Comparison of ENCODE assay signal across 29 cellular contexts in genomic region chr4:145933134-145933533, GRCh38. TPM values are rescaled to one million over a fixed set of nuclear protein-coding genes. Genes with fewer than 3 reads are reported as not detected.
DNase-seq lines count a peak whose midpoint lies in the region; ATAC-seq and TF ChIP-seq lines count a peak whose summit lies in the region.
"Had no signal": no experiment of that assay in that cellular context is flagged by ENCODE, and none has a peak within 500 bp of the region (broad histone marks: within the 10 kb centered on the region; RNA-seq: fewer than 3 reads in every experiment).

No MANE protein-coding gene starts in this region.

- no peaks in the 10 kb centered on the region for H4K20me1 ChIP-seq in mammary epithelial cell (ENCODE audit: insufficient read depth, low read length)

- H3K9me3 ChIP-seq in mammary epithelial cell (replicated peaks; ENCODE audit: insufficient read depth, low read length) = no peaks in the 10 kb centered on the region
- no peaks in the 10 kb centered on the region for H3K9me3 ChIP-seq in breast epithelium
- H3K9me3 ChIP-seq in aorta (ENCODE audit: control insufficient read depth, low read length) = no peaks in the 10 kb centered on the region
- H3K9me3 ChIP-seq: ascending aorta, heart right ventricle, thoracic aorta, vagina had no signal

- H3K4me1 ChIP-seq in mammary epithelial cell (ENCODE audit: insufficient read depth, low read length) = peaks cover 9% of the 10 kb centered on the region
- H3K4me1 ChIP-seq in breast epithelium = no peaks in the 10 kb centered on the region
- peaks cover 4 to 5% of the 10 kb centered on the region in 2 donors for H3K4me1 ChIP-seq in aorta (ENCODE audit: control insufficient read depth in 1 of 2, insufficient read depth in 2 of 2, low read length in 2 of 2)
- H3K4me1 ChIP-seq: neural progenitor cell had no signal

- H3K27ac ChIP-seq in mammary epithelial cell (ENCODE audit: insufficient read depth, low read depth, low read length) (no peak overlapping the region), breast epithelium (no peak overlapping the region), brain microvascular endothelial cell (no peak overlapping the region), aorta (ENCODE audit: low read depth in 1 of 2, low read length in 2 of 2) (no peak overlapping the region)
- H3K27ac ChIP-seq: 22Rv1, neural progenitor cell, thoracic aorta, vagina had no signal

- DNase-seq in mammary epithelial cell = peak; percentile 9
- no peak for DNase-seq in breast epithelium (ENCODE audit: low spot score in 2 of 2)
- peak; percentile 33 for DNase-seq in brain microvascular endothelial cell
- no peak for DNase-seq in mesothelial cell of epicardium (ENCODE audit: low spot score in 2 of 2, unreplicated experiment in 2 of 2)
- DNase-seq in C1 segment of cervical spinal cord (lab: John Stamatoyannopoulos, UW) = no peak
- no peak for DNase-seq in activated T-helper 2 cell treated with anti-CD3 and anti-CD28 coated beads, Interferon-gamma antibody, Interleukin-2, Interleukin-4, amounts not matched to agents 10 μg/mL and 5 μg/mL and 100 μg/mL, durations not matched to agents 14 hours and 24 hours and 36 hours (ENCODE audit: low spot score)
- no peak for DNase-seq in aorta
- DNase-seq: activated CD4-positive, alpha-beta memory T cell treated with anti-CD3 and anti-CD28 coated beads for 36 hours; activated CD4-positive, CD25-positive, alpha-beta regulatory T cell treated with anti-CD3 and anti-CD28 coated beads, Interleukin-2, amount 50 U/mL, for 72 hours; activated CD8-positive, alpha-beta memory T cell treated with anti-CD3 and anti-CD28 coated beads, Interleukin-2, amount 50 U/mL, for 48 hours; CD4-positive, alpha-beta T cell; heart right ventricle; kidney glomerular epithelial cell; NCI-H1417 treated with DMSO at 0.1 percent for 48 hours; NCI-H2081; NCI-H226; stimulated activated CD4-positive, alpha-beta T cell treated with anti-CD3 and anti-CD28 coated beads, Interleukin-15, amount 100 ng/mL, for 24 hours; stimulated activated naive CD8-positive, alpha-beta T cell treated with anti-CD3 and anti-CD28 coated beads, Interleukin-15, Interleukin-2, amounts not matched to agents 100 U/mL and 50 U/mL, for 24 hours had no signal

- H3K4me3 ChIP-seq in mammary epithelial cell (replicated peaks in 1 of 3; ENCODE audit: insufficient read depth in 1 of 3, low read depth in 2 of 3, low read length in 3 of 3) (no peak overlapping the region), breast epithelium (no peak overlapping the region), brain microvascular endothelial cell (ENCODE audit: low read depth, low read length) (no peak overlapping the region), aorta (ENCODE audit: low read length in 2 of 2) (no peak overlapping the region)
- H3K4me3 ChIP-seq: ascending aorta, heart right ventricle, K562, lung, neural progenitor cell, thoracic aorta, vagina had no signal

- H3K4me3 Mint-ChIP-seq in mesothelial cell of epicardium = no peak overlapping the region
- H3K4me3 Mint-ChIP-seq in activated T-helper 2 cell treated with anti-CD3 and anti-CD28 coated beads, Interferon-gamma antibody, Interleukin-2, Interleukin-4, amounts not matched to agents 10 μg/mL and 5 μg/mL and 100 μg/mL, durations not matched to agents 14 hours and 24 hours and 36 hours (ENCODE audit: low read depth) = no peak overlapping the region
- H3K4me3 Mint-ChIP-seq: activated CD4-positive, alpha-beta memory T cell treated with anti-CD3 and anti-CD28 coated beads for 36 hours; CD4-positive, alpha-beta T cell; neural progenitor cell; T-helper 1 cell treated with Interleukin-12 subunit alpha and Interleukin-12 subunit beta and Interleukin-4 antibody, amounts not matched to agents 30 μg/mL and 1 μg/mL, for 36 hours had no signal

- no peak overlapping the region for H2AFZ ChIP-seq in mammary epithelial cell (ENCODE audit: low read depth, low read length)
- H2AFZ ChIP-seq: neural progenitor cell had no signal

- H3K27me3 Mint-ChIP-seq in mesothelial cell of epicardium (ENCODE audit: low read depth) = no peaks in the 10 kb centered on the region
- no peaks in the 10 kb centered on the region for H3K27me3 Mint-ChIP-seq in activated T-helper 2 cell treated with anti-CD3 and anti-CD28 coated beads, Interferon-gamma antibody, Interleukin-2, Interleukin-4, amounts not matched to agents 10 μg/mL and 5 μg/mL and 100 μg/mL, durations not matched to agents 14 hours and 24 hours and 36 hours (ENCODE audit: low read depth)
- H3K27me3 Mint-ChIP-seq: activated CD4-positive, alpha-beta memory T cell treated with anti-CD3 and anti-CD28 coated beads for 36 hours; activated naive CD8-positive, alpha-beta T cell; CD4-positive, alpha-beta T cell had no signal

- peaks cover 66% of the 10 kb centered on the region for H3K4me1 Mint-ChIP-seq in mesothelial cell of epicardium
- peaks cover 46% of the 10 kb centered on the region for H3K4me1 Mint-ChIP-seq in activated T-helper 2 cell treated with anti-CD3 and anti-CD28 coated beads, Interferon-gamma antibody, Interleukin-2, Interleukin-4, amounts not matched to agents 10 μg/mL and 5 μg/mL and 100 μg/mL, durations not matched to agents 14 hours and 24 hours and 36 hours (ENCODE audit: low read depth)

- 65% methylated on average over 2 of the region's 2 CpGs for WGBS in mammary epithelial cell (ENCODE audit: low coverage, missing lambda C conversion rate)
- WGBS in aorta, 2 donors = 52 to 53% methylated on average over 2 of the region's 2 CpGs

- TF ChIP-seq POLR2A in breast epithelium (IDR thresholded peaks at IDR 0.05) = no peak

- CTCF ChIA-PET in mammary epithelial cell (lab: Charles Lee; ENCODE audit: low non-redundant PET) = no interaction called here

- ATAC-seq in aorta (ENCODE audit: low FRiP score) (no peak), GM18873 (IDR thresholded peaks at IDR 0.05; ENCODE audit: low FRiP score, unreplicated experiment) (no peak)
- ATAC-seq: heart right ventricle; K562; sciatic nerve; stimulated activated naive CD8-positive, alpha-beta T cell treated with anti-CD3 and anti-CD28 coated beads, Interleukin-15, Interleukin-2, amounts not matched to agents 100 U/mL and 50 U/mL, for 24 hours had no signal

- H3K36me3 ChIP-seq in mammary epithelial cell (ENCODE audit: insufficient read depth, low read length) = no peaks in the 10 kb centered on the region
- no peaks in the 10 kb centered on the region for H3K36me3 ChIP-seq in breast epithelium
- no peaks in the 10 kb centered on the region for H3K36me3 ChIP-seq in brain microvascular endothelial cell (replicated peaks)
- no peaks in the 10 kb centered on the region for H3K36me3 ChIP-seq in aorta (ENCODE audit: control insufficient read depth in 1 of 2, insufficient read depth in 2 of 2, low read length in 1 of 2)
- H3K36me3 ChIP-seq: ascending aorta, heart right ventricle, neural progenitor cell, thoracic aorta, vagina had no signal

- H3K36me3 Mint-ChIP-seq in mesothelial cell of epicardium = no peaks in the 10 kb centered on the region
- peaks cover 37% of the 10 kb centered on the region for H3K36me3 Mint-ChIP-seq in activated T-helper 2 cell treated with anti-CD3 and anti-CD28 coated beads, Interferon-gamma antibody, Interleukin-2, Interleukin-4, amounts not matched to agents 10 μg/mL and 5 μg/mL and 100 μg/mL, durations not matched to agents 14 hours and 24 hours and 36 hours (ENCODE audit: low read depth)

- no TSS peak for BruUV-seq in mammary epithelial cell (replicated peaks; lab: Mats Ljungman, UMichigan)

- intact Hi-C loops in mammary epithelial cell (cut with micrococcal nuclease) (loop anchor here (10.0 kb wide), 1 partner anchor 982 kb away; no protein-coding TSS in a partner anchor), breast epithelium (cut with DNase I; ENCODE audit: low total_unique reads) (no loop called here), aorta (cut with DNase I) (loop anchor here in 1 of 2 donors (5.0 to 10.0 kb wide), 2 partner anchors 41 to 88 kb away; no protein-coding TSS in a partner anchor)
- intact Hi-C loops in activated T-helper 2 cell treated with anti-CD3 and anti-CD28 coated beads, Interferon-gamma antibody, Interleukin-2, Interleukin-4, amounts not matched to agents 10 μg/mL and 5 μg/mL and 100 μg/mL, durations not matched to agents 14 hours and 24 hours and 36 hours (cut with micrococcal nuclease) = loop anchor here (10.0 kb wide), 1 partner anchor 838 kb away; the partner anchor contains the start of genes ABCE1 and ANAPC10

- H3K9me3 Mint-ChIP-seq in mesothelial cell of epicardium = no peaks in the 10 kb centered on the region
- no peaks in the 10 kb centered on the region for H3K9me3 Mint-ChIP-seq in activated T-helper 2 cell treated with anti-CD3 and anti-CD28 coated beads, Interferon-gamma antibody, Interleukin-2, Interleukin-4, amounts not matched to agents 10 μg/mL and 5 μg/mL and 100 μg/mL, durations not matched to agents 14 hours and 24 hours and 36 hours
- H3K9me3 Mint-ChIP-seq: activated CD4-positive, alpha-beta memory T cell treated with anti-CD3 and anti-CD28 coated beads for 36 hours; CD4-positive, alpha-beta T cell; neural progenitor cell; T-helper 1 cell treated with Interleukin-12 subunit alpha and Interleukin-12 subunit beta and Interleukin-4 antibody, amounts not matched to agents 30 μg/mL and 1 μg/mL, for 36 hours had no signal

- TF ChIP-seq CTCF in mammary epithelial cell (conservative IDR thresholded peaks at IDR 0.05 in 1 of 2, IDR thresholded peaks at IDR 0.05 in 1 of 2; ENCODE audit: extremely low read depth in 1 of 2, insufficient read depth in 1 of 2, low read depth in 1 of 2, low read length in 2 of 2) (no peak), breast epithelium (IDR thresholded peaks at IDR 0.05) (no peak), brain microvascular endothelial cell (IDR thresholded peaks at IDR 0.05; ENCODE audit: low read depth, low read length, missing control alignments) (no peak), mesothelial cell of epicardium (IDR thresholded peaks at IDR 0.05; ENCODE audit: unreplicated experiment) (no peak)

- dilution Hi-C loops in mammary epithelial cell (cut with HindIII; ENCODE audit: low sequenced_read_pairs) = no loop called here

- no peak overlapping the region for H3K9ac ChIP-seq in mammary epithelial cell (ENCODE audit: insufficient read depth, low read length)
- H3K9ac ChIP-seq: neural progenitor cell had no signal

- H3K27ac Mint-ChIP-seq in mesothelial cell of epicardium = peak overlapping the region; percentile 99
- H3K27ac Mint-ChIP-seq in activated T-helper 2 cell treated with anti-CD3 and anti-CD28 coated beads, Interferon-gamma antibody, Interleukin-2, Interleukin-4, amounts not matched to agents 10 μg/mL and 5 μg/mL and 100 μg/mL, durations not matched to agents 14 hours and 24 hours and 36 hours = no peak overlapping the region
- H3K27ac Mint-ChIP-seq: activated CD4-positive, alpha-beta memory T cell treated with anti-CD3 and anti-CD28 coated beads for 36 hours; CD4-positive, alpha-beta T cell; neural progenitor cell; T-helper 1 cell treated with Interleukin-12 subunit alpha and Interleukin-12 subunit beta and Interleukin-4 antibody, amounts not matched to agents 30 μg/mL and 1 μg/mL, for 36 hours had no signal

- no peaks in the 10 kb centered on the region for H3K27me3 ChIP-seq in mammary epithelial cell (ENCODE audit: insufficient read depth, low read length)
- no peaks in the 10 kb centered on the region for H3K27me3 ChIP-seq in breast epithelium
- H3K27me3 ChIP-seq in brain microvascular endothelial cell (replicated peaks) = no peaks in the 10 kb centered on the region
- no peaks in the 10 kb centered on the region for H3K27me3 ChIP-seq in aorta (ENCODE audit: control insufficient read depth in 1 of 2, insufficient read depth in 2 of 2, low read length in 1 of 2)
- H3K27me3 ChIP-seq: ascending aorta, vagina had no signal

- no peak overlapping the region for H3K4me2 ChIP-seq in mammary epithelial cell (ENCODE audit: insufficient read depth, low read depth, low read length)
- H3K4me2 ChIP-seq: neural progenitor cell had no signal

- in situ Hi-C loops in mammary epithelial cell (cut with MboI; ENCODE audit: low sequenced_read_pairs in 2 of 2) (no loop called here), brain microvascular endothelial cell (cut with HindIII; ENCODE audit: low pct_ligation_motif_present, low sequenced_read_pairs) (no loop called here)

- peaks cover 85% of the 10 kb centered on the region for H3K79me2 ChIP-seq in mammary epithelial cell (ENCODE audit: insufficient read depth, low read length)

RNA-seq across cellular contexts. Expression of gene ZNF827, which starts 5.5 kb away (rescaled TPM):
- 10 to 100 TPM; 14.5 to 18.2 TPM for total RNA-seq in mammary epithelial cell
- polyA plus RNA-seq in mammary epithelial cell = 9.9 TPM
- 17.1 TPM for polyA minus RNA-seq in mammary epithelial cell
- 10 to 100 TPM; 18.6 to 21.1 (median 19.0) TPM for total RNA-seq in breast epithelium
- 97.8 to 116 TPM (median 100 TPM) in 3 replicates for total RNA-seq in mesothelial cell of epicardium
- total RNA-seq in activated T-helper 2 cell treated with anti-CD3 and anti-CD28 coated beads, Interferon-gamma antibody, Interleukin-2, Interleukin-4, amounts not matched to agents 10 μg/mL and 5 μg/mL and 100 μg/mL, durations not matched to agents 14 hours and 24 hours and 36 hours = 37.7 and 41.3 TPM in 2 replicates
- 10 to 100 TPM; 19.5 to 29.2 TPM for total RNA-seq in aorta
- polyA plus RNA-seq in aorta = 1 to 10 TPM; 2.6 to 5.1 TPM

Comparison
In these comparisons a context has a peak if more than half of its experiments do, and no peak if none do; other contexts are left out.
1. DNase-seq: peak in mammary epithelial cell (single experiment) and brain microvascular endothelial cell (single experiment); none in breast epithelium (0 of 2), mesothelial cell of epicardium (0 of 2), C1 segment of cervical spinal cord (0 of 14), activated T-helper 2 cell treated with anti-CD3 and anti-CD28 coated beads, Interferon-gamma antibody, Interleukin-2, Interleukin-4, amounts not matched to agents 10 μg/mL and 5 μg/mL and 100 μg/mL, durations not matched to agents 14 hours and 24 hours and 36 hours (single experiment) and aorta (0 of 2).